In the genomic region with DNA sequence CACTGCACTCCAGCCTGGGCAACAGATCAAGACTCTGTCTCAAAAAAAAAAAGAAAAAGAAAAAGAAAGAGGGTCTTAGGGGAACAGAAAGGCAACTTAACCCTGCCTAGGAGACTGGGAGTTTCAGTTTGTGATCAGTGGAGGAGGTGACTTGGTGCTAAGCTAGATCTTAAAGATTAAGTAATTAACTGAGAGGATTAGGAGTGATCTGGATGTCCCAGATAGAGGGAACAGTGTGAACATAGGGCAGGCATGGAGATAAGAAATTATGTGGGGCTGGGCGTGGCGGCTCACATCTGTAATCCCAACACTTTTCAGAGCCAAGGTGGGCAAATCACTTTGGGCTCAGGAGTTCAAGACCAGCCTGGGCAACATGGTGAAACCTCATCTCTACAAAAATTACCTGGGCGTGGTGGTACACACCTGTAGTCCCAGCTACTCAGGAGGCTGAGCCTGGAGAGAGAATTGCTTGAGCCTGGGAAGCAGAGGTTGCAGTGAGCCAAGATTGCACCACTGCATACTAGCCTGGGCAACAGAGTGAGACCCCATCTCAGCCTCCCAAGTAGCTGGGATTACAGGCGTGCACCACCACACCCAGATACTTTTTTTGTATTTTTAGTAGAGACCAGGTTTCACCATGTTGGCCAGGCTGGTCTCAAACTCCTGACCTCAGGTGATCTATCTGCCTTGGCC, we compare ENCODE assay signal across 20 cellular contexts. TPM values are rescaled to one million over a fixed set of nuclear protein-coding genes. Genes with fewer than 3 reads are reported as not detected.
"Had no signal": no experiment of that assay in that cellular context is flagged by ENCODE, and none has a peak within 500 bp of the region (broad histone marks: within the 10 kb centered on the region; RNA-seq: fewer than 3 reads in every experiment).

No MANE protein-coding gene starts in this region.

RNA-seq across cellular contexts. Expression of a gene that starts 27.6 kb away (rescaled TPM):
- total RNA-seq: activated B cell treated with CpG ODN at 0.5 μM for 24 hours; activated CD4-positive, alpha-beta memory T cell treated with anti-CD3 and anti-CD28 coated beads for 36 hours; activated CD4-positive, alpha-beta T cell treated with anti-CD3 and anti-CD28 coated beads, Interleukin-2, amount 10 ng/mL, durations not matched to agents 24 days and 14 days; activated CD8-positive, alpha-beta memory T cell treated with anti-CD3 and anti-CD28 coated beads for 36 hours; activated CD8-positive, alpha-beta T cell treated with anti-CD3 and anti-CD28 coated beads for 36 hours; activated naive CD4-positive, alpha-beta T cell treated with anti-CD3 and anti-CD28 coated beads for 36 hours; activated naive CD4-positive, alpha-beta T cell treated with anti-CD3 and anti-CD28 coated beads, Interleukin-2, amount 50 U/mL, for 72 hours; activated naive CD8-positive, alpha-beta T cell treated with anti-CD3 and anti-CD28 coated beads for 36 hours; activated T-cell treated with anti-CD3 and anti-CD28 coated beads, Interleukin-2, amount 50 U/mL, for 72 hours; activated T-helper 1 cell treated with anti-CD3 and anti-CD28 coated beads, Interleukin-12 subunit alpha, Interleukin-12 subunit beta, Interleukin-2, Interleukin-4 antibody, amounts not matched to agents 30 ng/mL and 10 ng/mL and 1 ng/mL, durations not matched to agents 14 hours and 24 hours and 36 hours; activated T-helper 17 cell treated with anti-CD3 and anti-CD28 coated beads, Interleukin-2, amount 50 U/mL, for 72 hours; T-helper 1 cell treated with Interleukin-12 subunit alpha and Interleukin-12 subunit beta and Interleukin-4 antibody, amounts not matched to agents 30 ng/mL and 1 ng/mL, for 36 hours; T-helper 2 cell treated with Interferon-gamma antibody and Interleukin-4, amounts not matched to agents 100 ng/mL and 5 ng/mL, for 36 hours had no signal

RNA-seq across cellular contexts. Expression of a gene that starts 30.5 kb away (rescaled TPM):
- total RNA-seq: activated B cell treated with CpG ODN at 0.5 μM for 24 hours; activated T-cell treated with anti-CD3 and anti-CD28 coated beads, Interleukin-2, amount 50 U/mL, for 4 hours; astrocyte had no signal

RNA-seq across cellular contexts. Expression of a gene that starts 59.7 kb away (rescaled TPM):
- total RNA-seq: activated B cell treated with CpG ODN at 0.5 μM for 24 hours; activated CD4-positive, alpha-beta memory T cell treated with anti-CD3 and anti-CD28 coated beads for 36 hours; activated CD4-positive, alpha-beta T cell treated with anti-CD3 and anti-CD28 coated beads, Interleukin-2, amount 10 ng/mL, durations not matched to agents 24 days and 14 days; activated CD8-positive, alpha-beta memory T cell treated with anti-CD3 and anti-CD28 coated beads for 36 hours; activated CD8-positive, alpha-beta T cell treated with anti-CD3 and anti-CD28 coated beads for 36 hours; activated naive CD4-positive, alpha-beta T cell treated with anti-CD3 and anti-CD28 coated beads for 36 hours; activated naive CD4-positive, alpha-beta T cell treated with anti-CD3 and anti-CD28 coated beads, Interleukin-2, amount 50 U/mL, for 72 hours; activated naive CD8-positive, alpha-beta T cell treated with anti-CD3 and anti-CD28 coated beads for 36 hours; activated T-cell treated with anti-CD3 and anti-CD28 coated beads, Interleukin-2, amount 50 U/mL, for 72 hours; activated T-helper 1 cell treated with anti-CD3 and anti-CD28 coated beads, Interleukin-12 subunit alpha, Interleukin-12 subunit beta, Interleukin-2, Interleukin-4 antibody, amounts not matched to agents 30 ng/mL and 10 ng/mL and 1 ng/mL, durations not matched to agents 14 hours and 24 hours and 36 hours; activated T-helper 17 cell treated with anti-CD3 and anti-CD28 coated beads, Interleukin-2, amount 50 U/mL, for 72 hours; astrocyte; body of pancreas; breast epithelium; cardiac septum; cerebellum; T-helper 1 cell treated with Interleukin-12 subunit alpha and Interleukin-12 subunit beta and Interleukin-4 antibody, amounts not matched to agents 30 ng/mL and 1 ng/mL, for 36 hours; T-helper 17 cell; T-helper 2 cell treated with Interferon-gamma antibody and Interleukin-4, amounts not matched to agents 100 ng/mL and 5 ng/mL, for 36 hours had no signal
